ENCODE assay signal across 11 cellular contexts in the genomic region with DNA sequence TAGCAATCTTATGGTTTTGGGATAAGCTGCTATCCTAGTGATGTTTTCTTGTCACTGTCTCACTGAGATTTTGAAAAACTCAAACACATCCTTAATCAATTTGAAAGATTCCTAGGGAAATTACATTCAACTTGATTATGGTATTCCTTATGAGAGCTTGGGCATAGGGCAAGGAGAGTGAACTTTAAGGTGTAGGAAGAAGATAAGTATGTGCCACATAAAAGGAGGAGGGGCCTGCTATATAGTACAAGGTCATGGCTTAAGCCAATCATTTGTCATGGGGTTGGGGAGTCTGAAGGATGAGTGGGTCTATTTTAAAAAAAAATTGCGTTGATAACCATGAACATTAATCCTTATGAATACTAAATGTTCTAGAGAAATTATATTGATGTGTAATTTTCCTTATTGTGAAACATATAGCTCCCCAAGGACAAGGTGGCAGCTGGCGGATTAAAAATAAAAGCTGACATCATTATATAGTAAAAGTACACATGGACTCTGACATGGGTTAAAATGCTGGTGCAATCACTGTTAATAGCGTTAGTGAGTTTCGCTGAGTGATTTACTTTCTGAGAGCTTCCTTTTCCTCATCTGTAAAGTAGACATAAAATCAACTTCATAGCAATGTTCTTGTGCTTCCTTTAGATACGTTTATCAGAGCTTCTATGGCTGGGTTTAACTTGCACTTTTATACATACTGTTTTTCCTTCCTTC. TPM values are rescaled to one million over a fixed set of nuclear protein-coding genes. Genes with fewer than 3 reads are reported as not detected.
DNase-seq lines count a peak whose midpoint lies in the region; ATAC-seq and TF ChIP-seq lines count a peak whose summit lies in the region.
"Had no signal": no experiment of that assay in that cellular context is flagged by ENCODE, and none has a peak within 500 bp of the region (broad histone marks: within the 10 kb centered on the region; RNA-seq: fewer than 3 reads in every experiment).

No MANE protein-coding gene starts in this region.

- H3K4me3 ChIP-seq in OCI-LY7 (ENCODE audit: low read depth, low read length, poor library complexity, severe bottlenecking), result no peak overlapping the region
- H3K4me3 ChIP-seq: neural progenitor cell had no signal

- no peaks in the 10 kb centered on the region for H3K9me2 ChIP-seq in OCI-LY7 (ENCODE audit: insufficient read depth, low read length)

- H3K79me2 ChIP-seq in OCI-LY7 (ENCODE audit: insufficient read depth, low read depth, low read length), result peaks cover 89% of the 10 kb centered on the region

- H3K36me3 ChIP-seq in OCI-LY7 (ENCODE audit: insufficient read depth, low read length), result no peaks in the 10 kb centered on the region; the same call in 1 of the 2 replicates
- H3K36me3 ChIP-seq: neural progenitor cell had no signal

- no peak overlapping the region for H3K27ac ChIP-seq in OCI-LY7 (ENCODE audit: low read depth, low read length, poor library complexity, severe bottlenecking)
- H3K27ac ChIP-seq: neural progenitor cell had no signal

- POLR2A ChIA-PET in OCI-LY7 (lab: Charles Lee), result interaction anchor here (0.5 to 2.3 kb wide), 9 partner anchors 9 to 52 kb away, joined by 3 to 7 read pairs (median 3); partner anchors contain the start of gene GALNT7

- no TSS peak for BruUV-seq in OCI-LY7 (replicated peaks; lab: Mats Ljungman, UMichigan)

- ATAC-seq in GM18502 (IDR thresholded peaks at IDR 0.05; ENCODE audit: poor library complexity, unreplicated experiment) (peak; percentile 52), HG03039 (IDR thresholded peaks at IDR 0.05; ENCODE audit: unreplicated experiment) (peak; percentile 36), HG02852 (IDR thresholded peaks at IDR 0.05; ENCODE audit: unreplicated experiment) (no peak), HG02610 (IDR thresholded peaks at IDR 0.05; ENCODE audit: unreplicated experiment) (no peak), GM21526 (IDR thresholded peaks at IDR 0.05; ENCODE audit: low FRiP score, unreplicated experiment) (no peak), HG03175 (IDR thresholded peaks at IDR 0.05; ENCODE audit: unreplicated experiment) (no peak)

- H3K4me2 ChIP-seq in OCI-LY7 (ENCODE audit: low read length), result peak overlapping the region; percentile 13; the same call in 1 of the 2 replicates
- H3K4me2 ChIP-seq: neural progenitor cell had no signal

- H3K4me1 ChIP-seq in OCI-LY7 (ENCODE audit: insufficient read depth, low read length, poor library complexity, severe bottlenecking), result peaks cover 10% of the 10 kb centered on the region
- H3K4me1 ChIP-seq: neural progenitor cell had no signal

- no peak for TF ChIP-seq CTCF in OCI-LY7 (conservative IDR thresholded peaks at IDR 0.05; ENCODE audit: low read length)

- H3K9me3 ChIP-seq in OCI-LY7 (ENCODE audit: low read length), result no peaks in the 10 kb centered on the region

- H2AFZ ChIP-seq in OCI-LY7 (ENCODE audit: low read length), result no peak overlapping the region
- H2AFZ ChIP-seq: neural progenitor cell had no signal

- DNase-seq in OCI-LY7 (ENCODE audit: low spot score), result no peak
- DNase-seq in lung microvascular endothelial cell (ENCODE audit: low read depth in 2 of 2), result peak; percentile 21 to 83
- DNase-seq: activated CD4-positive, alpha-beta T cell treated with anti-CD3 and anti-CD28 coated beads, Interleukin-2, amount 10 ng/mL, durations not matched to agents 7 days and 5 days; endodermal cell had no signal

- CTCF ChIA-PET in OCI-LY7 (lab: Charles Lee; ENCODE audit: unreplicated experiment), result no interaction called here

- intact Hi-C loops in OCI-LY7 (cut with micrococcal nuclease; ENCODE audit: unreplicated experiment), result no loop called here

- peaks cover 28% of the 10 kb centered on the region for H4K20me1 ChIP-seq in OCI-LY7 (ENCODE audit: insufficient read depth, low read length)

RNA-seq across cellular contexts. Expression of gene GALNT7, which starts 17.4 kb away (rescaled TPM):
- total RNA-seq in OCI-LY7 (2014; rRNA removed; shearing (Covaris generic)), result 20.3 and 24.8 TPM in 2 replicates
- total RNA-seq in OCI-LY7 (2022) (33.4 and 34.4 TPM in 2 replicates), lung microvascular endothelial cell (14.7 and 22.4 TPM in 2 replicates)

Comparison
In these comparisons a context has a peak if more than half of its experiments do, and no peak if none do; other contexts are left out.
1. ATAC-seq: peak in GM18502 (single experiment) and HG03039 (single experiment); none in HG02852 (single experiment), HG02610 (single experiment), GM21526 (single experiment) and HG03175 (single experiment).